8 cellular contexts compared by ENCODE assay signal in the genomic region with DNA sequence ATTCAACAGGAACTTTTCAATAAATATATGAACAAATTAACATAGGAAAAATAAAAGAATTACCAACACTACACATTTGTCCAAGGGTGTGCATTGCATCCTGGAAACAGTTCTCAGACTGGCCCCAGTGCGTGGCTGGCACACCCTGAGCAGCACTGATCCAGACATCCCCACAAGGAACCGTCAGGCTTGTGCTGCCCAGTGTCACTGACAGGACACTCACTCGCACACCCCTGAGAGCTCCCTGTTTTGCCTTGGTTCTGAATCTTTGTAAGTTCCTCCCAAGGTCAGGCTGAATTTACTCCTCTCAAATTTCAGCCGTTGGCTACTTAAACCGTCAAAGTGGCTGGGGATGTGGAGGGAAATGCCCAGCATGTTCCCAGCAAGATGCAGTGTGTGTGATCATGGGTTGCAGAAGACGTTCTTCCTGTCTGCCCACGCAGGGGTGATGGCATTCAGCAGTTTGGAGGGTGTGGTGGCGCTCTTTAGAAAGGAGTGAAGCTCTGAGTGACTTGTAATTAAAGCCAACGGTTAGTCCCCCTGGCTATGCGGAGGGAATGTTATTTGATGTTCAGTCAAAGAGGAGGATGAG. TPM values are rescaled to one million over a fixed set of nuclear protein-coding genes. Genes with fewer than 3 reads are reported as not detected.
DNase-seq lines count a peak whose midpoint lies in the region; ATAC-seq and TF ChIP-seq lines count a peak whose summit lies in the region.

No MANE protein-coding gene starts in this region.

- DNase-seq in AG04450 (ENCODE audit: low read depth, low spot score) = no peak
- peak; percentile 76 for DNase-seq in HS-5 (ENCODE audit: low read depth)
- DNase-seq in UCSD-AML1 (lab: John Stamatoyannopoulos, UW; ENCODE audit: unreplicated experiment) = peak; percentile 39
- peak; percentile 63 for DNase-seq in brain pericyte (ENCODE audit: low read depth, low spot score)
- peak in 1 of 2 donors; percentile 26 for DNase-seq in memory B cell (ENCODE audit: low spot score in 2 of 2)
- DNase-seq in stimulated activated CD8-positive, alpha-beta memory T cell treated with anti-CD3 and anti-CD28 coated beads, Interleukin-15, amount 100 ng/mL, for 48 hours (ENCODE audit: low read depth in 2 of 2) = peak; percentile 70 to 77
- no peak for DNase-seq in NCI-H2171 (lab: John Stamatoyannopoulos, UW)

- no peak; the same call in 1 of the 2 replicates for TF ChIP-seq CTCF in AG04450 (IDR thresholded peaks at IDR 0.05; ENCODE audit: low read depth, low read length)

- H3K27ac Mint-ChIP-seq in memory B cell = peak overlapping the region; percentile 86

- ATAC-seq in memory B cell (ENCODE audit: low read depth) (peak; percentile 57), GM19455 (IDR thresholded peaks at IDR 0.05; ENCODE audit: unreplicated experiment) (no peak)

- CTCF ChIA-PET in AG04450 (lab: Charles Lee) = interaction anchor here (0.6 to 1.2 kb wide), 3 partner anchors 9 to 228 kb away, joined by 3 to 5 read pairs (median 3); no protein-coding TSS in a partner anchor

- H3K27me3 Mint-ChIP-seq in memory B cell = no peaks in the 10 kb centered on the region

- H3K4me3 Mint-ChIP-seq in memory B cell = peak overlapping the region; percentile 92

- peak overlapping the region; percentile 98 for H3K27ac ChIP-seq in AG04450 (ENCODE audit: low read depth, low read length)

- peak overlapping the region; percentile 57 for H3K4me3 ChIP-seq in AG04450 (ENCODE audit: low read depth, low read length)

- no peaks in the 10 kb centered on the region for H3K36me3 Mint-ChIP-seq in memory B cell

- no peaks in the 10 kb centered on the region for H3K9me3 Mint-ChIP-seq in memory B cell

- POLR2A ChIA-PET in AG04450 (lab: Yijun Ruan, JAX) = interaction anchor here (8.7 kb wide), 1 partner anchor 15 kb away, joined by 201 read pairs; a partner anchor contains a TSS

- H3K27me3 ChIP-seq in AG04450 (ENCODE audit: control insufficient read depth, insufficient read depth, low read length) = no peaks in the 10 kb centered on the region

- H3K9me3 ChIP-seq in AG04450 (ENCODE audit: control insufficient read depth, insufficient read depth, low read length) = no peaks in the 10 kb centered on the region; the same call in 1 of the 2 replicates

- H3K4me1 Mint-ChIP-seq in memory B cell = peaks cover 26% of the 10 kb centered on the region

RNA-seq across cellular contexts. Expression of a gene that starts 1.7 kb away (rescaled TPM):
- polyA plus RNA-seq in AG04450 (2011; rRNA removed) = 82.6 and 146 TPM in 2 replicates
- polyA minus RNA-seq in AG04450 (2011; rRNA and poly(A)+ RNA removed) = 63.5 and 64.1 TPM in 2 replicates

RNA-seq across cellular contexts. Expression of a gene that starts 15.5 kb away (rescaled TPM):
- polyA plus RNA-seq in AG04450 (2011; rRNA removed) = 153 and 250 TPM in 2 replicates
- polyA minus RNA-seq in AG04450 (2011; rRNA and poly(A)+ RNA removed) = 51.3 and 58.4 TPM in 2 replicates

RNA-seq across cellular contexts. Expression of a gene that starts 20.8 kb away (rescaled TPM):
- not detected in 2 replicates for polyA plus RNA-seq in AG04450 (2011; rRNA removed)
- polyA minus RNA-seq in AG04450 (2011; rRNA and poly(A)+ RNA removed) = not detected in 2 replicates

RNA-seq across cellular contexts. Expression of a gene that starts 22.3 kb away (rescaled TPM):
- 0.10 and 0.38 TPM in 2 replicates for polyA plus RNA-seq in AG04450 (2011; rRNA removed)
- not detected in 2 replicates for polyA minus RNA-seq in AG04450 (2011; rRNA and poly(A)+ RNA removed)

RNA-seq across cellular contexts. Expression of a gene that starts 28.4 kb away (rescaled TPM):
- polyA plus RNA-seq in AG04450 (2011; rRNA removed) = 0.66 TPM in 1 of 2 replicates, not detected in the other
- 0.91 and 1.1 TPM in 2 replicates for polyA minus RNA-seq in AG04450 (2011; rRNA and poly(A)+ RNA removed)

Comparison
In these comparisons a context has a peak if more than half of its experiments do, and no peak if none do; other contexts are left out.
1. DNase-seq: peak in HS-5 (single experiment), UCSD-AML1 (single experiment), brain pericyte (single experiment) and stimulated activated CD8-positive, alpha-beta memory T cell treated with anti-CD3 and anti-CD28 coated beads, Interleukin-15, amount 100 ng/mL, for 48 hours (2 of 2); none in AG04450 (single experiment) and NCI-H2171 (single experiment).